Comparison of ENCODE assay signal across 15 cellular contexts in genomic region chr6:154078596-154078995, GRCh38. TPM values are rescaled to one million over a fixed set of nuclear protein-coding genes. Genes with fewer than 3 reads are reported as not detected.
"Had no signal": no experiment of that assay in that cellular context is flagged by ENCODE, and none has a peak within 500 bp of the region (broad histone marks: within the 10 kb centered on the region; RNA-seq: fewer than 3 reads in every experiment).

No MANE protein-coding gene starts in this region.

RNA-seq across cellular contexts. Expression of gene OPRM1, which starts 39.6 kb away (rescaled TPM):
- total RNA-seq: activated CD4-positive, alpha-beta memory T cell treated with anti-CD3 and anti-CD28 coated beads, Interleukin-2, amount 10 ng/mL, durations not matched to agents 7 days and 5 days; activated CD4-positive, alpha-beta T cell treated with anti-CD3 and anti-CD28 coated beads for 36 hours; activated CD4-positive, alpha-beta T cell treated with anti-CD3 and anti-CD28 coated beads, Interleukin-2, amount 10 ng/mL, durations not matched to agents 7 days and 5 days; activated CD8-positive, alpha-beta memory T cell treated with anti-CD3 and anti-CD28 coated beads, Interleukin-2, amount 10 ng/mL, durations not matched to agents 7 days and 5 days; activated CD8-positive, alpha-beta T cell treated with anti-CD3 and anti-CD28 coated beads, Interleukin-2, amount 10 ng/mL, durations not matched to agents 7 days and 5 days; activated naive CD8-positive, alpha-beta T cell treated with anti-CD3 and anti-CD28 coated beads, Interleukin-2, amount 10 ng/mL, durations not matched to agents 7 days and 5 days; activated T-helper 2 cell treated with anti-CD3 and anti-CD28 coated beads, Interferon-gamma antibody, Interleukin-2, Interleukin-4, amounts not matched to agents 10 μg/mL and 5 μg/mL and 100 μg/mL, durations not matched to agents 14 hours and 24 hours and 36 hours; ascending aorta; bronchial epithelial cell; cardiac muscle cell; chondrocyte; T-helper 17 cell; T-helper 2 cell treated with Interferon-gamma antibody and Interleukin-4, amounts not matched to agents 100 ng/mL and 5 ng/mL, for 36 hours; WTC11 had no signal
- polyA plus RNA-seq: adipose tissue, cardiac muscle cell had no signal
